Comparison of ENCODE assay signal across 1 cellular context in the genomic region with DNA sequence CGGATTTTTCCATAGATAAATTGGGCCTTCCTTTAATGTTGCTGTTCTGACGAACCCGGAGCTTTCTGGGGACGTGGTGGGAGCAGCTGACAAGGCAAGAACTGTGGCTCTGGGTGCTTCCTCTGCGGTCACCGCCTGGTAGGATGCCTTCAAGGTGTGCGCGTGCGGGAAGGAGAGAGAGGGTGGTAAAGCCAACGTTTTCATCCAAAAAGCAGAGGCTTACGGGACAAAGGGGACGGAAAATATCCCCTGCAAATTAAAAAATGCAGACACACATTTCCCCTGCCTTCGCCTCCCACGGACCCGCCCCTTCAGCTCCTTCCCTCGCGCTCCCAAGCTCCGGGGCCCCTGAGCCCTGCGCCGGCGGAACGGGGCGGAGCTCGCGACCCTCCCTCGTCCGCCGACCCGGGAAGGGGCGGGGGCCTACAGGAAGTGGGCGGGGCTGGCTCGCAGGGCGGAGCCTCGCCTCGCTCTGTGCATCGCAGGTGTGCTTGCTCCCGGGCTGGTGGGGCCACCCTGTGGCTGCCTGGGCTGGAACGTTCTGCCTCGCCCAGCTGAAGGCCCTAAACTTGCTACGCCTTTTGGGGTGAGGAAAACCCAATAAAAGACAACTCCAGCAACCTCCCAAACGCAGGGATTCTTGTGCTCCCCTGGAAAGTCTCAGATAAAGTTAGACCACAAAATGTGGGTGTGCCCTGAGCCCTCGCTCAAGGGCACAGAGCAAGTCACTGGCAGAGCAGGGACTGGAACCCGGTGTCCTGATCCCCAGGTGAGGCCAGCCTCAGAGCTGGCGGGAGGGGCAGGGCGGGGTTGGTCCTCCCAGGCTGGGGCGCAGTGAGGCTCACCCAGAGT.
TF ChIP-seq lines count a peak whose summit lies in the region.

No MANE protein-coding gene starts in this region.

TF ChIP-seq in HepG2, 621 proteins besides CTCF, POLR2A, EP300 and RAD21 (continued from another document and continues in another):
- TF ChIP-seq, protein P1, sequence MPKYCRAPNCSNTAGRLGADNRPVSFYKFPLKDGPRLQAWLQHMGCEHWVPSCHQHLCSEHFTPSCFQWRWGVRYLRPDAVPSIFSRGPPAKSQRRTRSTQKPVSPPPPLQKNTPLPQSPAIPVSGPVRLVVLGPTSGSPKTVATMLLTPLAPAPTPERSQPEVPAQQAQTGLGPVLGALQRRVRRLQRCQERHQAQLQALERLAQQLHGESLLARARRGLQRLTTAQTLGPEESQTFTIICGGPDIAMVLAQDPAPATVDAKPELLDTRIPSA (CRISPR knock-in tag; IDR thresholded peaks at IDR 0.05; ENCODE audit: borderline replicate concordance), result no peak
- TF ChIP-seq ZFP90 (CRISPR knock-in tag; IDR thresholded peaks at IDR 0.05; ENCODE audit: borderline replicate concordance) (peak; percentile 93), ZNF3 (CRISPR knock-in tag; IDR thresholded peaks at IDR 0.05) (no peak), BRF2 (CRISPR knock-in tag; IDR thresholded peaks at IDR 0.05) (no peak), ZSCAN9 (CRISPR knock-in tag; IDR thresholded peaks at IDR 0.05; ENCODE audit: borderline replicate concordance) (peak; percentile 78; the same call in 1 of the 2 replicates), AKNA (CRISPR knock-in tag; IDR thresholded peaks at IDR 0.05; ENCODE audit: borderline replicate concordance) (peak; percentile 83; the same call in 1 of the 2 replicates), SOX6 (IDR thresholded peaks at IDR 0.05) (no peak), SOX6 (CRISPR knock-in tag; IDR thresholded peaks at IDR 0.05) (peak; percentile 63), SP140L (CRISPR knock-in tag; IDR thresholded peaks at IDR 0.05; ENCODE audit: borderline replicate concordance) (no peak), ZNF180 (CRISPR knock-in tag; IDR thresholded peaks at IDR 0.05; ENCODE audit: borderline replicate concordance, low read depth) (no peak), ZNF792 (CRISPR knock-in tag; IDR thresholded peaks at IDR 0.05) (0 out of 2 replicates have a peak, but pooled peaks have one; percentile 46), MLLT10 (CRISPR knock-in tag; IDR thresholded peaks at IDR 0.05) (no peak), ZNF136 (CRISPR knock-in tag; IDR thresholded peaks at IDR 0.05; ENCODE audit: low read depth) (no peak), ISX (CRISPR knock-in tag; conservative IDR thresholded peaks at IDR 0.05) (peak; percentile 60; the same call in 1 of the 2 replicates), XRCC5 (optimal IDR thresholded peaks at IDR 0.05; ENCODE audit: low read length) (peak; percentile 84), ZNF670 (CRISPR knock-in tag; IDR thresholded peaks at IDR 0.05; ENCODE audit: borderline replicate concordance) (peak; percentile 86), SNAPC4 (CRISPR knock-in tag; IDR thresholded peaks at IDR 0.05) (no peak), ZNF362 (CRISPR knock-in tag; IDR thresholded peaks at IDR 0.05; ENCODE audit: borderline replicate concordance) (no peak), FOXA3 (CRISPR knock-in tag; IDR thresholded peaks at IDR 0.05) (peak; percentile 32; the same call in 1 of the 2 replicates), ZBTB3 (CRISPR knock-in tag; IDR thresholded peaks at IDR 0.05; ENCODE audit: borderline replicate concordance, low read depth) (no peak), MIER3 (CRISPR knock-in tag; IDR thresholded peaks at IDR 0.05; ENCODE audit: borderline replicate concordance) (peak; percentile 61; the same call in 1 of the 2 replicates), ZNF883 (CRISPR knock-in tag; IDR thresholded peaks at IDR 0.05; ENCODE audit: not compliant biosample characterization) (peak; percentile 67), CEBPB (IDR thresholded peaks at IDR 0.05; ENCODE audit: borderline replicate concordance, low read depth, low read length) (no peak), ZNF75D (CRISPR knock-in tag; IDR thresholded peaks at IDR 0.05; ENCODE audit: borderline replicate concordance) (no peak), ZFP41 (CRISPR knock-in tag; IDR thresholded peaks at IDR 0.05; ENCODE audit: borderline replicate concordance) (no peak), MLX (CRISPR knock-in tag; IDR thresholded peaks at IDR 0.05) (no peak), HES4 (CRISPR knock-in tag; IDR thresholded peaks at IDR 0.05; ENCODE audit: borderline replicate concordance) (no peak), ZHX2 (IDR thresholded peaks at IDR 0.05; ENCODE audit: low read depth) (no peak), ZHX2 (CRISPR knock-in tag; IDR thresholded peaks at IDR 0.05; ENCODE audit: borderline replicate concordance) (no peak), THRA (CRISPR knock-in tag; IDR thresholded peaks at IDR 0.05; ENCODE audit: borderline replicate concordance) (peak; percentile 69; the same call in 1 of the 2 replicates), RFX3 (CRISPR knock-in tag; IDR thresholded peaks at IDR 0.05) (no peak), SMAD3 (CRISPR knock-in tag; IDR thresholded peaks at IDR 0.05) (no peak)
